ENCODE assay signal across 15 cellular contexts in the genomic region with DNA sequence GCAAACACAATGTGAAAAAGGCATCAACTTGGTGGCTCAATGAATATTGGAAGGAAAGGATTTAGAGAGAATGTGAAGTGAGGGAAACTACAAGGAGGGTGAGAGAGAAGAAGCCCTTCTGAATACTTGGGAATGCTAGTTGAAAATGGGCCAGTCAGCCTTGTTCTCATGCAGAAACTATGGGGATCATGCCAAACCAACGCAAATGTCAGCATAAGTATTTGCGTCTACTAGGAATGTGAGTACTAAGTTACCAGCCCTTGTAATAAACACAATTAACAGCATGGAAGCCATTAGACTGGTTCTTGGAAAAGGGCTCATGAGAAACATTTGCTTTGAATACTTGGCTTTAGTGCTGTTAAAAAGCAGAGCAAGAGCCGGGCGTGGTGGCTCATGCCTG. TPM values are rescaled to one million over a fixed set of nuclear protein-coding genes. Genes with fewer than 3 reads are reported as not detected.
DNase-seq lines count a peak whose midpoint lies in the region; ATAC-seq, FAIRE-seq and TF ChIP-seq lines count a peak whose summit lies in the region.
"Had no signal": no experiment of that assay in that cellular context is flagged by ENCODE, and none has a peak within 500 bp of the region (broad histone marks: within the 10 kb centered on the region; RNA-seq: fewer than 3 reads in every experiment).

No MANE protein-coding gene starts in this region.

- no peaks in the 10 kb centered on the region for H3K9me3 ChIP-seq in astrocyte (ENCODE audit: insufficient read depth, low read depth, low read length)
- H3K9me3 ChIP-seq: A549, HAP-1 had no signal

- no peak overlapping the region for H3K27ac ChIP-seq in astrocyte (ENCODE audit: low read depth, low read length)
- H3K27ac ChIP-seq: A549; BLaER1 treated with 17β-estradiol and CSF1 and Interleukin-3, amounts not matched to agents 10 nM and 100 nM had no signal

- H3K36me3 Mint-ChIP-seq in astrocyte (ENCODE audit: low read depth, unreplicated experiment) = no peaks in the 10 kb centered on the region
- H3K36me3 Mint-ChIP-seq: CD4-positive, CD25-positive, alpha-beta regulatory T cell had no signal

- DNase-seq in GM04503 (ENCODE audit: low read depth) (peak; percentile 30), astrocyte (ENCODE audit: low read depth) (peak; percentile 7), fibroblast of peridontal ligament (ENCODE audit: extremely low read depth) (peak; percentile 86), OCI-M2 (lab: John Stamatoyannopoulos, UW; ENCODE audit: unreplicated experiment) (no peak)
- DNase-seq: AML-193; CD4-positive, CD25-positive, alpha-beta regulatory T cell; DMS53; GOT3; Karpas-422 had no signal

- no peaks in the 10 kb centered on the region for H4K20me1 ChIP-seq in astrocyte (ENCODE audit: insufficient read depth, low read length)
- H4K20me1 ChIP-seq: BLaER1 treated with 17β-estradiol and CSF1 and Interleukin-3, amounts not matched to agents 10 nM and 100 nM had no signal

- no peaks in the 10 kb centered on the region for H3K27me3 ChIP-seq in astrocyte (ENCODE audit: insufficient read depth, low read length)
- H3K27me3 ChIP-seq: BLaER1 treated with 17β-estradiol and CSF1 and Interleukin-3, amounts not matched to agents 10 nM and 100 nM had no signal

- H3K36me3 ChIP-seq in astrocyte (ENCODE audit: insufficient read depth, low read length) = no peaks in the 10 kb centered on the region
- H3K36me3 ChIP-seq: BLaER1 treated with 17β-estradiol and CSF1 and Interleukin-3, amounts not matched to agents 10 nM and 100 nM; HAP-1 had no signal

- H3K27me3 Mint-ChIP-seq in astrocyte (ENCODE audit: low read depth, unreplicated experiment) = peaks cover 2% of the 10 kb centered on the region

- H3K9ac ChIP-seq in astrocyte (ENCODE audit: low read length) = no peak overlapping the region
- H3K9ac ChIP-seq: BLaER1 treated with 17β-estradiol and CSF1 and Interleukin-3, amounts not matched to agents 10 nM and 100 nM had no signal

- H2AFZ ChIP-seq in astrocyte (ENCODE audit: low read depth, low read length) = no peak overlapping the region

- ATAC-seq in GM21390 (IDR thresholded peaks at IDR 0.05; ENCODE audit: unreplicated experiment) (no peak), HG03565 (IDR thresholded peaks at IDR 0.05; ENCODE audit: unreplicated experiment) (no peak)
- ATAC-seq: A549, K562 had no signal

- TF ChIP-seq CTCF in astrocyte (IDR thresholded peaks at IDR 0.05; ENCODE audit: insufficient read depth, low read depth, low read length) = no peak

- no peaks in the 10 kb centered on the region for H3K4me1 ChIP-seq in astrocyte (ENCODE audit: insufficient read depth, low read length)
- H3K4me1 ChIP-seq: A549, HAP-1 had no signal

- H3K4me3 Mint-ChIP-seq in astrocyte (ENCODE audit: unreplicated experiment) = no peak overlapping the region
- H3K4me3 Mint-ChIP-seq: CD4-positive, CD25-positive, alpha-beta regulatory T cell had no signal

- no peaks in the 10 kb centered on the region for H3K79me2 ChIP-seq in astrocyte (ENCODE audit: insufficient read depth, low read length)

- H3K4me1 Mint-ChIP-seq in astrocyte (ENCODE audit: low read depth, unreplicated experiment) = no peaks in the 10 kb centered on the region
- H3K4me1 Mint-ChIP-seq: CD4-positive, CD25-positive, alpha-beta regulatory T cell had no signal

- no peak overlapping the region for H3K27ac Mint-ChIP-seq in astrocyte (ENCODE audit: unreplicated experiment)
- H3K27ac Mint-ChIP-seq: CD4-positive, CD25-positive, alpha-beta regulatory T cell had no signal

- H3K9me3 Mint-ChIP-seq in astrocyte (ENCODE audit: unreplicated experiment) = peaks cover 1% of the 10 kb centered on the region

- no peak overlapping the region for H3K4me3 ChIP-seq in astrocyte (ENCODE audit: insufficient read depth, low read depth, low read length)
- H3K4me3 ChIP-seq: A549; BLaER1 treated with 17β-estradiol and CSF1 and Interleukin-3, amounts not matched to agents 10 nM and 100 nM; HAP-1; K562 had no signal

- FAIRE-seq in astrocyte (lab: Jason Lieb, UNC) = no peak
- FAIRE-seq: A549, K562 had no signal

- H3K4me2 ChIP-seq in astrocyte (ENCODE audit: low read length) = no peak overlapping the region
- H3K4me2 ChIP-seq: A549; BLaER1 treated with 17β-estradiol and CSF1 and Interleukin-3, amounts not matched to agents 10 nM and 100 nM had no signal

RNA-seq across cellular contexts. Expression of a gene that starts 54.9 kb away (rescaled TPM):
- total RNA-seq in astrocyte = 34.1 and 35.2 TPM in 2 replicates
